Comparison of ENCODE assay signal across 1 cellular context in genomic region chr16:9050102-9050830, GRCh38.
A peak's percentile ranks its signal among the peaks of the same experiment; 100 is the strongest.
TF ChIP-seq lines count a peak whose summit lies in the region.

No MANE protein-coding gene starts in this region.

TF ChIP-seq in HepG2, 621 proteins besides CTCF, POLR2A, EP300 and RAD21 (continued from another document):
- TF ChIP-seq XRCC5 (optimal IDR thresholded peaks at IDR 0.05; ENCODE audit: low read length) (peak; percentile 73), FOSL2 (CRISPR knock-in tag; IDR thresholded peaks at IDR 0.05) (peak; percentile 42), NKX3-1 (CRISPR knock-in tag; IDR thresholded peaks at IDR 0.05) (no peak), ZFY (CRISPR knock-in tag; IDR thresholded peaks at IDR 0.05) (peak; percentile 28; the same call in 1 of the 2 replicates), STAG1 (CRISPR knock-in tag; IDR thresholded peaks at IDR 0.05) (peak; percentile 45), DZIP1 (CRISPR knock-in tag; IDR thresholded peaks at IDR 0.05) (no peak), ZNF770 (CRISPR knock-in tag; IDR thresholded peaks at IDR 0.05) (no peak), ZNF18 (CRISPR knock-in tag; IDR thresholded peaks at IDR 0.05; ENCODE audit: insufficient replicate concordance) (no peak), MAFG (CRISPR knock-in tag; IDR thresholded peaks at IDR 0.05) (peak; percentile 93), SUZ12 (IDR thresholded peaks at IDR 0.05; ENCODE audit: low read depth, low read length) (peak; percentile 13; the same call in 1 of the 2 replicates), EED (CRISPR knock-in tag; IDR thresholded peaks at IDR 0.05) (0 out of 2 replicates have a peak, but pooled peaks have one; percentile 16), SRF (IDR thresholded peaks at IDR 0.05; ENCODE audit: low read depth, low read length) (peak; percentile 8; the same call in 1 of the 2 replicates), EEA1 (CRISPR knock-in tag; IDR thresholded peaks at IDR 0.05; ENCODE audit: borderline replicate concordance) (0 out of 2 replicates have a peak, but pooled peaks have one; percentile 10), ZC3H13 (CRISPR knock-in tag; IDR thresholded peaks at IDR 0.05) (no peak), ZNF143 (CRISPR knock-in tag; IDR thresholded peaks at IDR 0.05) (0 out of 2 replicates have a peak, but pooled peaks have one; percentile 4), NFE2L2 (IDR thresholded peaks at IDR 0.05; ENCODE audit: low read length) (peak; percentile 48; the same call in 1 of the 2 replicates), HNF4A (CRISPR knock-in tag; IDR thresholded peaks at IDR 0.05) (no peak), ZEB1 (IDR thresholded peaks at IDR 0.05; ENCODE audit: insufficient replicate concordance, low read depth) (peak; percentile 92), SMC3 (IDR thresholded peaks at IDR 0.05; ENCODE audit: low read length) (peak; percentile 44), SALL1 (CRISPR knock-in tag; IDR thresholded peaks at IDR 0.05) (peak; percentile 35; the same call in 1 of the 2 replicates), MAFK (conservative IDR thresholded peaks at IDR 0.05 in 1 of 2, IDR thresholded peaks at IDR 0.05 in 1 of 2; ENCODE audit: low read length in 2 of 2) (peak; percentile 97 to 99)
TF ChIP-seq in HepG2: peak in this region for 16.
